ENCODE assay signal across 7 cellular contexts in genomic region chr4:150960079-150960478, GRCh38. TPM values are rescaled to one million over a fixed set of nuclear protein-coding genes. Genes with fewer than 3 reads are reported as not detected.
DNase-seq lines count a peak whose midpoint lies in the region; ATAC-seq and TF ChIP-seq lines count a peak whose summit lies in the region.

No MANE protein-coding gene starts in this region.

- no peak overlapping the region for H3K27ac Mint-ChIP-seq in osteocyte (ENCODE audit: unreplicated experiment)

- peaks cover 20% of the 10 kb centered on the region for H3K4me1 Mint-ChIP-seq in osteocyte (ENCODE audit: unreplicated experiment)

- no peaks in the 10 kb centered on the region for H3K36me3 Mint-ChIP-seq in osteocyte (ENCODE audit: unreplicated experiment)

- DNase-seq in GM13977 (ENCODE audit: low spot score) (no peak), NCI-H69 (lab: John Stamatoyannopoulos, UW) (peak; percentile 32), epidermal melanocyte (ENCODE audit: insufficient read length, low spot score) (peak; percentile 21), osteocyte (ENCODE audit: extremely low spot score, unreplicated experiment) (no peak), hypothalamus (lab: John Stamatoyannopoulos, UW) (no peak)

- TF ChIP-seq CTCF in GM13977 (IDR thresholded peaks at IDR 0.05; ENCODE audit: extremely low read depth, insufficient read depth, missing control alignments): peak; percentile 25
- TF ChIP-seq CTCF in osteocyte (IDR thresholded peaks at IDR 0.05): peak; percentile 59

- no peaks in the 10 kb centered on the region for H3K9me3 Mint-ChIP-seq in osteocyte (ENCODE audit: unreplicated experiment)

- no peaks in the 10 kb centered on the region for H3K27me3 Mint-ChIP-seq in osteocyte (ENCODE audit: unreplicated experiment)

- no peak overlapping the region for H3K4me3 Mint-ChIP-seq in osteocyte (ENCODE audit: unreplicated experiment)

- in situ Hi-C loops in GM13977 (cut with MboI; ENCODE audit: low pct_unique_long_range_greater_than_20kb, low sequenced_read_pairs, unreplicated experiment): no loop called here

- no peak for ATAC-seq in HG03342 (IDR thresholded peaks at IDR 0.05; ENCODE audit: unreplicated experiment)
- no peak for ATAC-seq in HG02885 (IDR thresholded peaks at IDR 0.05; ENCODE audit: poor library complexity, unreplicated experiment)

RNA-seq across cellular contexts. Expression of gene LRBA, which starts 55.0 kb away (rescaled TPM):
- total RNA-seq in osteocyte: 40.8 and 41.4 TPM in 2 replicates

Comparison
In these comparisons a context has a peak if more than half of its experiments do, and no peak if none do; other contexts are left out.
1. DNase-seq: peak in NCI-H69 (single experiment) and epidermal melanocyte (single experiment); none in GM13977 (single experiment), osteocyte (single experiment) and hypothalamus (0 of 51).